ENCODE assay signal across 8 cellular contexts in genomic region chr18:57441395-57441794, GRCh38. TPM values are rescaled to one million over a fixed set of nuclear protein-coding genes. Genes with fewer than 3 reads are reported as not detected.
DNase-seq lines count a peak whose midpoint lies in the region; ATAC-seq and FAIRE-seq lines count a peak whose summit lies in the region.

No MANE protein-coding gene starts in this region.

- no peaks in the 10 kb centered on the region for H3K9me3 Mint-ChIP-seq in activated T-helper 17 cell treated with anti-CD3 and anti-CD28 coated beads, Interleukin-2, amount 50 U/mL, for 72 hours

- H3K4me3 Mint-ChIP-seq in activated T-helper 17 cell treated with anti-CD3 and anti-CD28 coated beads, Interleukin-2, amount 50 U/mL, for 72 hours, result peak overlapping the region; percentile 49

- peaks cover 67% of the 10 kb centered on the region for H3K27me3 Mint-ChIP-seq in activated T-helper 17 cell treated with anti-CD3 and anti-CD28 coated beads, Interleukin-2, amount 50 U/mL, for 72 hours

- peak; percentile 72 for ATAC-seq in activated T-helper 17 cell treated with anti-CD3 and anti-CD28 coated beads, Interleukin-2, amount 50 U/mL, for 72 hours (replicated peaks)

- H3K27ac Mint-ChIP-seq in activated T-helper 17 cell treated with anti-CD3 and anti-CD28 coated beads, Interleukin-2, amount 50 U/mL, for 72 hours, result peak overlapping the region; percentile 54

- H3K36me3 Mint-ChIP-seq in activated T-helper 17 cell treated with anti-CD3 and anti-CD28 coated beads, Interleukin-2, amount 50 U/mL, for 72 hours (ENCODE audit: low read depth), result peaks cover 25% of the 10 kb centered on the region

- peaks cover 7% of the 10 kb centered on the region for H3K4me1 Mint-ChIP-seq in activated T-helper 17 cell treated with anti-CD3 and anti-CD28 coated beads, Interleukin-2, amount 50 U/mL, for 72 hours

- DNase-seq in AG20443 (ENCODE audit: low spot score), result peak; percentile 66
- no peak for DNase-seq in GM18507 (ENCODE audit: extremely low spot score, insufficient read length, low read depth)
- peak; percentile 91 for DNase-seq in kidney tubule cell (ENCODE audit: low spot score)
- no peak for DNase-seq in HTR-8/SVneo (ENCODE audit: insufficient read length, low spot score)
- no peak for DNase-seq in NCI-H1436 treated with DMSO at 0.1 percent for 48 hours (lab: John Stamatoyannopoulos, UW)
- DNase-seq in DMS114 treated with DMSO at 0.1 percent for 48 hours (lab: John Stamatoyannopoulos, UW; ENCODE audit: unreplicated experiment), result no peak
- no peak for DNase-seq in activated effector memory CD4-positive, alpha-beta T cell treated with Interleukin-2 at 50 U/mL for 16 hours

- FAIRE-seq in GM18507 (lab: Jason Lieb, UNC), result peak; percentile 26
- no peak for FAIRE-seq in HTR-8/SVneo (lab: Jason Lieb, UNC)

RNA-seq across cellular contexts. Expression of gene ONECUT2, which starts 6.2 kb away (rescaled TPM):
- total RNA-seq in activated T-helper 17 cell treated with anti-CD3 and anti-CD28 coated beads, Interleukin-2, amount 50 U/mL, for 72 hours, result under 1 TPM in 1 of 2 donors, not detected in 1; 0.52 TPM

Comparison
In these comparisons a context has a peak if more than half of its experiments do, and no peak if none do; other contexts are left out.
1. DNase-seq: peak in AG20443 (single experiment) and kidney tubule cell (single experiment); none in GM18507 (single experiment), HTR-8/SVneo (single experiment), NCI-H1436 treated with DMSO at 0.1 percent for 48 hours (single experiment), DMS114 treated with DMSO at 0.1 percent for 48 hours (single experiment) and activated effector memory CD4-positive, alpha-beta T cell treated with Interleukin-2 at 50 U/mL for 16 hours (single experiment).